25 cellular contexts compared by ENCODE assay signal in the genomic region with DNA sequence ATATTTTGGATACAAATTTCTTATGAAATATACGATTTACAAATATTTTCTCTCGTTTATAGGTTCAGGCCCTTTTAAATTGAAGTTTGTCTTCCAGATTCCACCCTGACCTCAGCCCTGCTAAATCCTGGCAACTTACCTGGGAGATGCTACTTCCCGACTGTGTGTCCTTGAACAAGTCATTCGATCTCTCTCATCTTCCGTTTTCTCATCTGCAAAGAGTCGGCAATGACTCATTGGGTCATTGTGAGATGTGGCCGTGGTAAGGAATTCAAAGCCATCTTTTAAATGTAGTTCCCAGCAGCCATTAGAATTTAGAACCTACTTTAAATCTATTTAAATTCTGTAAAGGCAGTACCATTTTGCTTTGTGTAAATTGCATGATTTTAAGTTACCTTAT.
"Had no signal": no experiment of that assay in that cellular context is flagged by ENCODE, and none has a peak within 500 bp of the region (broad histone marks: within the 10 kb centered on the region; RNA-seq: fewer than 3 reads in every experiment).

No MANE protein-coding gene starts in this region.

- H3K27ac ChIP-seq: ascending aorta, body of pancreas, VCaP had no signal

- H3K36me3 ChIP-seq: ascending aorta had no signal

- H3K27me3 ChIP-seq: ascending aorta, body of pancreas had no signal

- H3K4me1 ChIP-seq: ascending aorta, body of pancreas had no signal

- DNase-seq: activated CD4-positive, alpha-beta memory T cell treated with anti-CD3 and anti-CD28 coated beads for 36 hours; activated CD4-positive, alpha-beta T cell treated with anti-CD3 and anti-CD28 coated beads, Interleukin-2, amount 10 ng/mL, durations not matched to agents 7 days and 5 days; activated CD4-positive, CD25-positive, alpha-beta regulatory T cell; activated CD8-positive, alpha-beta memory T cell treated with anti-CD3 and anti-CD28 coated beads for 24 hours; activated effector memory CD4-positive, alpha-beta T cell treated with anti-CD3 and anti-CD28 coated beads, Interleukin-2, amount 50 U/mL, for 16 hours; activated naive CD4-positive, alpha-beta T cell treated with Interleukin-2 at 50 U/mL for 16 hours; activated naive CD8-positive, alpha-beta T cell treated with anti-CD3 and anti-CD28 coated beads, Interleukin-2, amount 50 U/mL, for 24 hours; activated T-cell treated with anti-CD3 and anti-CD28 coated beads, Interleukin-2, amount 50 U/mL, for 4 hours; amniotic stem cell; body of pancreas; central memory CD4-positive, alpha-beta T cell; Karpas-422; NCI-H1048; NCI-H146; NCI-H187 treated with DMSO at 0.1 percent for 48 hours; NCI-H2081 treated with DMSO at 0.1 percent for 48 hours; NCI-H345; NCI-H510A; NCI-H69; SHP77 treated with DMSO at 0.1 percent for 48 hours; T-helper 17 cell; T-helper 9 cell had no signal

- H3K4me3 ChIP-seq: ascending aorta, body of pancreas had no signal

- ATAC-seq: activated naive CD4-positive, alpha-beta T cell treated with anti-CD3 and anti-CD28 coated beads, Interleukin-2, amount 50 U/mL, for 72 hours; activated naive CD8-positive, alpha-beta T cell treated with anti-CD3 and anti-CD28 coated beads, Interleukin-2, amount 50 U/mL, for 24 hours; activated T-cell treated with anti-CD3 and anti-CD28 coated beads, Interleukin-2, amount 50 U/mL, for 4 hours; body of pancreas; T-helper 17 cell had no signal
